Comparison of ENCODE assay signal across 21 cellular contexts in the genomic region with DNA sequence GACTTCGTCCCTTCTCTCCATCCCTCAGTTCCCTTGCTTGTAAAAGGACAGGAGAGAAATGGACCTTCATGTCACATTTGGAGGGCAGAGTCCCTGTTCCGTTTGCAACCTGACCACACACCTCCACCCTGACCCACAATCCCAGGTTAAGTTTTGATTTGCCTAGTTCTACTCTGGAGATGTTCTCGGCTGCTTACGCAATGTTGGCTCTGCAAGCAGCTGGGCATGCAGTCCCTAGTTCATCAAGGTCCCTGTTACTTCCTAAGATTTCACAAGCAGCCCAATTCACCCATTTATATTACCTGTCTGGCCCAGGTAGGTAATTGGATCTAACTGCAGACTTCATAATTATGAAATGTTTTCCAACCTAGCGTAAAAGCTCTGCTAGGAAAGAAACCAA. TPM values are rescaled to one million over a fixed set of nuclear protein-coding genes. Genes with fewer than 3 reads are reported as not detected.
"Had no signal": no experiment of that assay in that cellular context is flagged by ENCODE, and none has a peak within 500 bp of the region (broad histone marks: within the 10 kb centered on the region; RNA-seq: fewer than 3 reads in every experiment).

No MANE protein-coding gene starts in this region.

- H3K27ac ChIP-seq: epithelial cell of prostate, esophagus muscularis mucosa, gastrocnemius medialis, heart right ventricle, left ventricle myocardium inferior, lower lobe of right lung, ovary, prostate gland, sigmoid colon, skin epidermis, testis, transverse colon had no signal

- H3K27me3 ChIP-seq: esophagus muscularis mucosa, gastrocnemius medialis, heart right ventricle, ovary, sigmoid colon, testis, transverse colon had no signal

- H3K36me3 ChIP-seq: esophagus muscularis mucosa, gastrocnemius medialis, heart right ventricle, left ventricle myocardium inferior, lower lobe of right lung, ovary, prostate gland, transverse colon had no signal

- H3K4me1 ChIP-seq: gastrocnemius medialis, heart right ventricle, left ventricle myocardium inferior, lower lobe of right lung, testis had no signal

- ATAC-seq: effector memory CD8-positive, alpha-beta T cell; gastrocnemius medialis; natural killer cell; stimulated activated naive B cell treated with anti-CD40 and anti-IgM and Interleukin-4, amounts not matched to agents 10 μg/mL and 1 μg/mL and 100 μg/mL, for 72 hours had no signal

- DNase-seq: effector memory CD8-positive, alpha-beta T cell; gastrocnemius medialis; heart right ventricle; immature natural killer cell; left ventricle myocardium inferior; lower lobe of right lung; natural killer cell; nucleus accumbens; ovary; sigmoid colon; stimulated activated CD4-positive, alpha-beta T cell treated with anti-CD3 and anti-CD28 coated beads, Interleukin-2, amount 100 ng/mL, for 24 hours; stimulated activated CD4-positive, alpha-beta T cell treated with anti-CD3 and anti-CD28 coated beads, Interleukin-4, amount 100 ng/mL, for 4 hours; stimulated activated naive B cell treated with anti-CD40 and anti-IgM and Interleukin-4, amounts not matched to agents 10 μg/mL and 1 μg/mL and 100 μg/mL, for 72 hours; stimulated activated naive CD8-positive, alpha-beta T cell treated with anti-CD3 and anti-CD28 coated beads, Interleukin-15, amount 100 ng/mL, for 72 hours; testis; transverse colon had no signal

- H3K9me3 ChIP-seq: esophagus muscularis mucosa, gastrocnemius medialis, heart right ventricle, left ventricle myocardium inferior, lower lobe of right lung, ovary, prostate gland, sigmoid colon, testis, transverse colon had no signal

- H3K4me3 ChIP-seq: esophagus muscularis mucosa, gastrocnemius medialis, heart right ventricle, left ventricle myocardium inferior, lower lobe of right lung, ovary, prostate gland, sigmoid colon, skin epidermis, testis, transverse colon had no signal

RNA-seq across cellular contexts. Expression of a gene that starts 28.8 kb away (rescaled TPM):
- total RNA-seq: myocyte had no signal
